35 cellular contexts compared by ENCODE assay signal in genomic region chr1:1046243-1046642, GRCh38. TPM values are rescaled to one million over a fixed set of nuclear protein-coding genes. Genes with fewer than 3 reads are reported as not detected.
"Had no signal": no experiment of that assay in that cellular context is flagged by ENCODE, and none has a peak within 500 bp of the region (broad histone marks: within the 10 kb centered on the region; RNA-seq: fewer than 3 reads in every experiment).

No MANE protein-coding gene starts in this region.

- H3K4me1 Mint-ChIP-seq: activated T-helper 17 cell treated with anti-CD3 and anti-CD28 coated beads, Interleukin-2, amount 50 U/mL, for 72 hours; T-helper 17 cell had no signal

- H3K27me3 ChIP-seq: brain microvascular endothelial cell, esophagus muscularis mucosa, foreskin keratinocyte, gastrocnemius medialis, heart left ventricle had no signal

- H3K36me3 ChIP-seq: gastrocnemius medialis had no signal

- FAIRE-seq: astrocyte, colon had no signal

- H3K4me3 Mint-ChIP-seq: activated B cell treated with CpG ODN at 0.5 μM for 24 hours; activated CD8-positive, alpha-beta T cell treated with anti-CD3 and anti-CD28 coated beads for 36 hours; activated naive CD8-positive, alpha-beta T cell; activated T-cell treated with anti-CD3 and anti-CD28 coated beads, Interleukin-2, amount 50 U/mL, for 4 hours; activated T-helper 17 cell treated with anti-CD3 and anti-CD28 coated beads, Interleukin-2, amount 50 U/mL, for 72 hours; effector memory CD8-positive, alpha-beta T cell; T-helper 17 cell; T-helper 2 cell treated with Interferon-gamma antibody and Interleukin-4, amounts not matched to agents 5 μg/mL and 100 μg/mL, for 36 hours had no signal

- H3K27me3 Mint-ChIP-seq: activated B cell treated with CpG ODN at 0.5 μM for 24 hours; activated CD8-positive, alpha-beta T cell treated with anti-CD3 and anti-CD28 coated beads for 36 hours; activated naive CD8-positive, alpha-beta T cell; activated T-helper 17 cell treated with anti-CD3 and anti-CD28 coated beads, Interleukin-2, amount 50 U/mL, for 72 hours; effector memory CD8-positive, alpha-beta T cell; T-helper 17 cell had no signal

- H3K27ac Mint-ChIP-seq: activated B cell treated with CpG ODN at 0.5 μM for 24 hours; activated CD8-positive, alpha-beta T cell treated with anti-CD3 and anti-CD28 coated beads for 36 hours; activated naive CD8-positive, alpha-beta T cell; activated T-helper 17 cell treated with anti-CD3 and anti-CD28 coated beads, Interleukin-2, amount 50 U/mL, for 72 hours; effector memory CD8-positive, alpha-beta T cell; T-helper 17 cell; T-helper 2 cell treated with Interferon-gamma antibody and Interleukin-4, amounts not matched to agents 5 μg/mL and 100 μg/mL, for 36 hours had no signal

- H3K9me3 Mint-ChIP-seq: activated B cell treated with CpG ODN at 0.5 μM for 24 hours; activated T-cell treated with anti-CD3 and anti-CD28 coated beads, Interleukin-2, amount 50 U/mL, for 4 hours; activated T-helper 17 cell treated with anti-CD3 and anti-CD28 coated beads, Interleukin-2, amount 50 U/mL, for 72 hours; T-helper 2 cell treated with Interferon-gamma antibody and Interleukin-4, amounts not matched to agents 5 μg/mL and 100 μg/mL, for 36 hours had no signal

- H3K4me1 ChIP-seq: foreskin keratinocyte, gastrocnemius medialis had no signal

- H3K9me3 ChIP-seq: esophagus muscularis mucosa, gastrocnemius medialis, heart left ventricle had no signal

- ATAC-seq: activated CD4-positive, CD25-positive, alpha-beta regulatory T cell treated with anti-CD3 and anti-CD28 coated beads, Interleukin-2, amount 50 U/mL, for 24 hours; activated CD8-positive, alpha-beta T cell treated with anti-CD3 and anti-CD28 coated beads for 36 hours; activated T-cell treated with anti-CD3 and anti-CD28 coated beads, Interleukin-2, amount 50 U/mL, for 4 hours; activated T-helper 17 cell treated with anti-CD3 and anti-CD28 coated beads, Interleukin-2, amount 50 U/mL, for 72 hours; effector memory CD8-positive, alpha-beta T cell; foreskin keratinocyte; gastrocnemius medialis; heart left ventricle; T-helper 17 cell had no signal

- H3K4me3 ChIP-seq: esophagus muscularis mucosa, gastrocnemius medialis, heart left ventricle had no signal

- H3K27ac ChIP-seq: brain microvascular endothelial cell, esophagus muscularis mucosa, foreskin keratinocyte, gastrocnemius medialis, heart left ventricle, WERI-Rb-1 had no signal

- DNase-seq: activated B cell treated with CpG ODN at 0.5 μM for 24 hours; activated CD4-positive, alpha-beta T cell treated with anti-CD3 and anti-CD28 coated beads for 48 hours; activated CD4-positive, alpha-beta T cell treated with anti-CD3 and anti-CD28 coated beads, Interleukin-2, amount 50 U/mL, for 1 hour; activated CD4-positive, alpha-beta T cell treated with anti-CD3 and anti-CD28 coated beads, Interleukin-2, amount 50 U/mL, for 48 hours; activated CD8-positive, alpha-beta memory T cell treated with anti-CD3 and anti-CD28 coated beads for 24 hours; activated CD8-positive, alpha-beta T cell treated with anti-CD3 and anti-CD28 coated beads for 36 hours; activated effector memory CD4-positive, alpha-beta T cell treated with Interleukin-2 at 50 U/mL for 16 hours; activated gamma-delta T cell treated with Interleukin-2 at 50 U/mL for 16 hours; activated naive CD4-positive, alpha-beta T cell treated with anti-CD3 and anti-CD28 coated beads, Interleukin-2, amount 50 U/mL, for 16 hours; activated naive CD4-positive, alpha-beta T cell treated with Interleukin-2 at 50 U/mL for 16 hours; activated T-cell treated with anti-CD3 and anti-CD28 coated beads, Interleukin-2, amount 50 U/mL, for 4 hours; amniotic stem cell; anterior cingulate cortex; brain microvascular endothelial cell; caudate nucleus; cortex of kidney; dermis blood vessel endothelial cell; effector CD4-positive, alpha-beta T cell; effector memory CD8-positive, alpha-beta T cell; erythroblast; foreskin keratinocyte; gastrocnemius medialis; glutamatergic neuron; heart left ventricle; T-helper 17 cell; T1000; WERI-Rb-1 had no signal

RNA-seq across cellular contexts. Expression of gene RNF223, which starts 27.9 kb away (rescaled TPM):
- total RNA-seq: activated B cell treated with CpG ODN at 0.5 μM for 24 hours; activated CD8-positive, alpha-beta T cell treated with anti-CD3 and anti-CD28 coated beads for 36 hours; activated T-helper 17 cell treated with anti-CD3 and anti-CD28 coated beads, Interleukin-2, amount 50 U/mL, for 72 hours; chondrocyte; dermis blood vessel endothelial cell; esophagus muscularis mucosa; gastrocnemius medialis; heart left ventricle; T-helper 17 cell had no signal
- polyA plus RNA-seq: heart left ventricle had no signal
